8 cellular contexts compared by ENCODE assay signal in the genomic region with DNA sequence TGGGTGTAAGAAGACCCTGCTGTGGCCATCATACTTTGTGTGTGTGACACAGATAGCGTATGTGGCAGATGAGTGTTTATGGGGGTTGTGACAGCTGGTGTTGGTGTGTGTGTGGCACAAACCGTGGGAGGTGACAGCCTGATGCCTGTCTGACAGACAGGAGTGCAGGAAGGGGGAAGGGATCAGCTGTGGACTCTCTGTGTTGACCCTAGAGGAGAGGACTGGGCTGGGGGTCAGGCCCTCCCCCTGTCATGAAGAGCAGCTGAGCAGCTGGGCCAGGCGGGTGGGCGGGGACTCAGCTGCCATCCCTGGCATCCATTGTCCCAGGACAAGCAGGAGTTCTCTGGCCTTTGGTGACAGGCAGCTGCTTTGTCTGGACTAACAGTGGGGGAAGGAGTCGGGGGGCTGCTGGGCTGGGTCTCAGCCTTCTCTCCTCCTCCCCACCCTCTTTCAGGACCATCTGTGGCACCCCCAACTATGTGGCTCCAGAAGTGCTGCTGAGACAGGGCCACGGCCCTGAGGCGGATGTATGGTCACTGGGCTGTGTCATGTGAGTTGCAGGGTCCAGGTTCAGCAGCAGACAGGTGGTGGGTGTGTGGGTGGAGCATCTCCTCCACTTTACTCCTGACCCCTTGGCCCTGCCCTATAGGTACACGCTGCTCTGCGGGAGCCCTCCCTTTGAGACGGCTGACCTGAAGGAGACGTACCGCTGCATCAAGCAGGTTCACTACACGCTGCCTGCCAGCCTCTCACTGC. TPM values are rescaled to one million over a fixed set of nuclear protein-coding genes. Genes with fewer than 3 reads are reported as not detected.
DNase-seq lines count a peak whose midpoint lies in the region; ATAC-seq and TF ChIP-seq lines count a peak whose summit lies in the region.

No MANE protein-coding gene starts in this region.

- peak overlapping the region; percentile 28 for H3K27ac ChIP-seq in muscle layer of duodenum (ENCODE audit: low read length)
- peak overlapping the region in 1 of 2 donors; percentile 78 for H3K27ac ChIP-seq in aorta (ENCODE audit: low read depth in 1 of 2, low read length in 2 of 2)

- peak overlapping the region; percentile 90 for H3K4me3 ChIP-seq in choroid plexus epithelial cell (ENCODE audit: low read depth, low read length)
- peak overlapping the region; percentile 80 to 83 for H3K4me3 ChIP-seq in muscle layer of duodenum (ENCODE audit: low read depth in 1 of 2, low read length in 2 of 2)
- peak overlapping the region; percentile 57 to 76 for H3K4me3 ChIP-seq in aorta (ENCODE audit: low read length in 2 of 2)

- intact Hi-C loops in aorta (cut with DNase I) = loop anchor here (5.0 to 10.0 kb wide), 2 partner anchors 68 to 500 kb away; partner anchors contain the start of genes KIF2C (in 1 of the 2) and RNU5D-1 (in 1 of the 2)

- H3K9me3 ChIP-seq in muscle layer of duodenum (ENCODE audit: control insufficient read depth in 1 of 2, low read length in 2 of 2) (no peaks in the 10 kb centered on the region), aorta (ENCODE audit: control insufficient read depth, low read length) (no peaks in the 10 kb centered on the region)

- DNase-seq in stimulated activated naive CD4-positive, alpha-beta T cell treated with Interleukin-2 at 50 U/mL for 16 hours (lab: John Stamatoyannopoulos, UW) = peak; percentile 44
- no peak for DNase-seq in stimulated activated naive CD4-positive, alpha-beta T cell (lab: John Stamatoyannopoulos, UW)
- DNase-seq in choroid plexus epithelial cell (ENCODE audit: low read depth) (no peak), aorta (peak; percentile 56 to 77), AG08396 (ENCODE audit: low spot score) (no peak), GM10266 (ENCODE audit: extremely low spot score) (no peak)

- no peaks in the 10 kb centered on the region for H3K27me3 ChIP-seq in muscle layer of duodenum (ENCODE audit: low read depth, low read length)
- no peaks in the 10 kb centered on the region for H3K27me3 ChIP-seq in aorta (ENCODE audit: control insufficient read depth in 1 of 2, insufficient read depth in 2 of 2, low read length in 1 of 2)

- WGBS in aorta, 2 donors = 75 to 78% methylated on average over 13 of the region's 13 CpGs

- ATAC-seq in aorta (ENCODE audit: low FRiP score) (no peak), HG02763 (IDR thresholded peaks at IDR 0.05; ENCODE audit: unreplicated experiment) (no peak)

- H3K36me3 ChIP-seq in muscle layer of duodenum (ENCODE audit: control insufficient read depth in 1 of 2, insufficient read depth in 2 of 2, low read length in 2 of 2) (peaks cover 30 to 45% of the 10 kb centered on the region in 2 donors), aorta (ENCODE audit: control insufficient read depth in 1 of 2, insufficient read depth in 2 of 2, low read length in 1 of 2) (peaks cover 0 to 9% of the 10 kb centered on the region in 2 donors)

- peaks cover 12 to 34% of the 10 kb centered on the region in 2 donors for H3K4me1 ChIP-seq in muscle layer of duodenum (ENCODE audit: control insufficient read depth in 1 of 2, insufficient read depth in 2 of 2, low read length in 2 of 2)
- H3K4me1 ChIP-seq in aorta (ENCODE audit: control insufficient read depth in 1 of 2, insufficient read depth in 2 of 2, low read length in 2 of 2) = no peaks in the 10 kb centered on the region

- TF ChIP-seq CTCF in choroid plexus epithelial cell (conservative IDR thresholded peaks at IDR 0.05; ENCODE audit: low read depth, low read length) (no peak), GM10266 (IDR thresholded peaks at IDR 0.05; ENCODE audit: control insufficient read depth, insufficient read depth, low read depth, missing control alignments) (no peak)

RNA-seq across cellular contexts. Expression of gene PLK3, which starts 2.3 kb away (rescaled TPM):
- total RNA-seq in aorta = 10 to 100 TPM; 28.8 to 84.3 TPM
- 10 to 100 TPM; 16.2 to 73.3 TPM for polyA plus RNA-seq in aorta

RNA-seq across cellular contexts. Expression of gene DYNLT4, which starts 4.7 kb away (rescaled TPM):
- under 1 TPM; 0.81 to 0.87 TPM for total RNA-seq in aorta
- polyA plus RNA-seq in aorta = 1 to 10 TPM in 1 of 2 donors, not detected in 1; 3.0 TPM

RNA-seq across cellular contexts. Expression of gene BTBD19, which starts 5.8 kb away (rescaled TPM):
- total RNA-seq in aorta = 10 to 100 TPM; 38.5 to 41.1 TPM
- polyA plus RNA-seq in aorta = 10 to 100 TPM in 1 of 2 donors, 1 to 10 TPM in 1; 5.1 to 35.4 TPM

RNA-seq across cellular contexts. Expression of gene BEST4, which starts 14.5 kb away (rescaled TPM):
- under 1 TPM; 0.30 to 0.32 TPM for total RNA-seq in aorta
- polyA plus RNA-seq in aorta = 1 to 10 TPM; 1.1 to 1.8 TPM

RNA-seq across cellular contexts. Expression of gene RPS8, which starts 27.1 kb away (rescaled TPM):
- total RNA-seq in aorta = 1,000 to 10,000 TPM; 1,373 to 1,500 TPM
- polyA plus RNA-seq in aorta = 1,000 to 10,000 TPM; 2,358 to 3,400 TPM

Comparison
In these comparisons a context has a peak if more than half of its experiments do, and no peak if none do; other contexts are left out.
1. DNase-seq: peak in stimulated activated naive CD4-positive, alpha-beta T cell treated with Interleukin-2 at 50 U/mL for 16 hours (single experiment) and aorta (2 of 2); none in stimulated activated naive CD4-positive, alpha-beta T cell (0 of 6), choroid plexus epithelial cell (single experiment), AG08396 (single experiment) and GM10266 (single experiment).
2. Peak in every context shown above with its lines, with median percentiles within 50 percentile points of each other: H3K4me3 ChIP-seq.